In the genomic region with DNA sequence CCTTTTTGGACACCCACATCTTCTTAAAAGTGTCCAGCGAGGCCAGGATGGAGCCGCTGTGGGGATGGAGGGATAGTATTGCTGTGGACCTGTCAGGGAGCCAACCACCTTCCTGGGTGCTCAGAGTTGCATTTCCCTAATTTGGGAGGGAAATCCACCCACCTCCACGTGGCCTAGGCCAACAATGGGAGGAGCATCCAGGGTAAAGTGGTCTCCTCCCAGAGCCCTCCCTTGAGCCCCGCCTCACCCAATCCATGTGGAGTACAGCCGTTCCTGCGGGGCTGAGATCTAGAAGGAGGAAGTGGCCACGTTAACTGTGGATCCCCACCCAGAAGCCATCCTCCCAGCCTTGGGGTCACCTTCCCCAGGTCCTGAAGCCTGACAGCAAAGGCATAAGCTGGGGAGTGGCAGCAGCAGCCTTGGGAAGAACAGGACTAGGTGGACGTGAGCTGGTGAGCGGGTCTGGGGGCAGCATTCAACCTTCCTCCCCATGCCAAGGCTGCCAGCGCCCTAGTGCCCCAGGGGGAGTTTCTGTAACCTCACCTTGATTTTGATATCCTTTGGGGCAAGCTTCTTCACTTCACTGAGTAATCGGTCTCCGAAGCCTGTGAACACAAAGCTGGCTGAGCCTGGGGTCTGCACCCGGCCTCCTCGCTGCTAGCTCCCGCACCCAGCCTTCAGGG, we compare ENCODE assay signal across 1 cellular context.
TF ChIP-seq lines count a peak whose summit lies in the region.

No MANE protein-coding gene starts in this region.

TF ChIP-seq in GM23338, 12 proteins besides CTCF, POLR2A, EP300 and RAD21:
- TF ChIP-seq, protein P1, sequence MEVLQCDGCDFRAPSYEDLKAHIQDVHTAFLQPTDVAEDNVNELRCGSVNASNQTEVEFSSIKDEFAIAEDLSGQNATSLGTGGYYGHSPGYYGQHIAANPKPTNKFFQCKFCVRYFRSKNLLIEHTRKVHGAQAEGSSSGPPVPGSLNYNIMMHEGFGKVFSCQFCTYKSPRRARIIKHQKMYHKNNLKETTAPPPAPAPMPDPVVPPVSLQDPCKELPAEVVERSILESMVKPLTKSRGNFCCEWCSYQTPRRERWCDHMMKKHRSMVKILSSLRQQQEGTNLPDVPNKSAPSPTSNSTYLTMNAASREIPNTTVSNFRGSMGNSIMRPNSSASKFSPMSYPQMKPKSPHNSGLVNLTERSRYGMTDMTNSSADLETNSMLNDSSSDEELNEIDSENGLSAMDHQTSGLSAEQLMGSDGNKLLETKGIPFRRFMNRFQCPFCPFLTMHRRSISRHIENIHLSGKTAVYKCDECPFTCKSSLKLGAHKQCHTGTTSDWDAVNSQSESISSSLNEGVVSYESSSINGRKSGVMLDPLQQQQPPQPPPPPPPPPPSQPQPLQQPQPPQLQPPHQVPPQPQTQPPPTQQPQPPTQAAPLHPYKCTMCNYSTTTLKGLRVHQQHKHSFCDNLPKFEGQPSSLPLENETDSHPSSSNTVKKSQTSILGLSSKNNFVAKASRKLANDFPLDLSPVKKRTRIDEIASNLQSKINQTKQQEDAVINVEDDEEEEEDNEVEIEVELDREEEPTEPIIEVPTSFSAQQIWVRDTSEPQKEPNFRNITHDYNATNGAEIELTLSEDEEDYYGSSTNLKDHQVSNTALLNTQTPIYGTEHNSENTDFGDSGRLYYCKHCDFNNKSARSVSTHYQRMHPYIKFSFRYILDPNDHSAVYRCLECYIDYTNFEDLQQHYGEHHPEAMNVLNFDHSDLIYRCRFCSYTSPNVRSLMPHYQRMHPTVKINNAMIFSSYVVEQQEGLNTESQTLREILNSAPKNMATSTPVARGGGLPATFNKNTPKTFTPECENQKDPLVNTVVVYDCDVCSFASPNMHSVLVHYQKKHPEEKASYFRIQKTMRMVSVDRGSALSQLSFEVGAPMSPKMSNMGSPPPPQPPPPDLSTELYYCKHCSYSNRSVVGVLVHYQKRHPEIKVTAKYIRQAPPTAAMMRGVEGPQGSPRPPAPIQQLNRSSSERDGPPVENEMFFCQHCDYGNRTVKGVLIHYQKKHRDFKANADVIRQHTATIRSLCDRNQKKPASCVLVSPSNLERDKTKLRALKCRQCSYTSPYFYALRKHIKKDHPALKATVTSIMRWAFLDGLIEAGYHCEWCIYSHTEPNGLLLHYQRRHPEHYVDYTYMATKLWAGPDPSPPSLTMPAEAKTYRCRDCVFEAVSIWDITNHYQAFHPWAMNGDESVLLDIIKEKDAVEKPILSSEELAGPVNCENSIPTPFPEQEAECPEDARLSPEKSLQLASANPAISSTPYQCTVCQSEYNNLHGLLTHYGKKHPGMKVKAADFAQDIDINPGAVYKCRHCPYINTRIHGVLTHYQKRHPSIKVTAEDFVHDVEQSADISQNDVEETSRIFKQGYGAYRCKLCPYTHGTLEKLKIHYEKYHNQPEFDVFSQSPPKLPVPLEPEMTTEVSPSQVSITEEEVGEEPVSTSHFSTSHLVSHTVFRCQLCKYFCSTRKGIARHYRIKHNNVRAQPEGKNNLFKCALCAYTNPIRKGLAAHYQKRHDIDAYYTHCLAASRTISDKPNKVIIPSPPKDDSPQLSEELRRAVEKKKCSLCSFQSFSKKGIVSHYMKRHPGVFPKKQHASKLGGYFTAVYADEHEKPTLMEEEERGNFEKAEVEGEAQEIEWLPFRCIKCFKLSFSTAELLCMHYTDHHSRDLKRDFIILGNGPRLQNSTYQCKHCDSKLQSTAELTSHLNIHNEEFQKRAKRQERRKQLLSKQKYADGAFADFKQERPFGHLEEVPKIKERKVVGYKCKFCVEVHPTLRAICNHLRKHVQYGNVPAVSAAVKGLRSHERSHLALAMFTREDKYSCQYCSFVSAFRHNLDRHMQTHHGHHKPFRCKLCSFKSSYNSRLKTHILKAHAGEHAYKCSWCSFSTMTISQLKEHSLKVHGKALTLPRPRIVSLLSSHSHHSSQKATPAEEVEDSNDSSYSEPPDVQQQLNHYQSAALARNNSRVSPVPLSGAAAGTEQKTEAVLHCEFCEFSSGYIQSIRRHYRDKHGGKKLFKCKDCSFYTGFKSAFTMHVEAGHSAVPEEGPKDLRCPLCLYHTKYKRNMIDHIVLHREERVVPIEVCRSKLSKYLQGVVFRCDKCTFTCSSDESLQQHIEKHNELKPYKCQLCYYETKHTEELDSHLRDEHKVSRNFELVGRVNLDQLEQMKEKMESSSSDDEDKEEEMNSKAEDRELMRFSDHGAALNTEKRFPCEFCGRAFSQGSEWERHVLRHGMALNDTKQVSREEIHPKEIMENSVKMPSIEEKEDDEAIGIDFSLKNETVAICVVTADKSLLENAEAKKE (CRISPR knock-in tag; IDR thresholded peaks at IDR 0.05), result no peak
- no peak for TF ChIP-seq JUNB (IDR thresholded peaks at IDR 0.05; ENCODE audit: unreplicated experiment)
- no peak for TF ChIP-seq EZH2 (IDR thresholded peaks at IDR 0.05; ENCODE audit: low read depth, unreplicated experiment)
- no peak for TF ChIP-seq ZNF331 (CRISPR knock-in tag; IDR thresholded peaks at IDR 0.05; ENCODE audit: low read depth)
- no peak for TF ChIP-seq EZH2phosphoT487 (IDR thresholded peaks at IDR 0.05; ENCODE audit: unreplicated experiment)
- TF ChIP-seq, protein P2, sequence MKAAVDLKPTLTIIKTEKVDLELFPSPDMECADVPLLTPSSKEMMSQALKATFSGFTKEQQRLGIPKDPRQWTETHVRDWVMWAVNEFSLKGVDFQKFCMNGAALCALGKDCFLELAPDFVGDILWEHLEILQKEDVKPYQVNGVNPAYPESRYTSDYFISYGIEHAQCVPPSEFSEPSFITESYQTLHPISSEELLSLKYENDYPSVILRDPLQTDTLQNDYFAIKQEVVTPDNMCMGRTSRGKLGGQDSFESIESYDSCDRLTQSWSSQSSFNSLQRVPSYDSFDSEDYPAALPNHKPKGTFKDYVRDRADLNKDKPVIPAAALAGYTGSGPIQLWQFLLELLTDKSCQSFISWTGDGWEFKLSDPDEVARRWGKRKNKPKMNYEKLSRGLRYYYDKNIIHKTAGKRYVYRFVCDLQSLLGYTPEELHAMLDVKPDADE (IDR thresholded peaks at IDR 0.05), result no peak
- TF ChIP-seq NANOG (IDR thresholded peaks at IDR 0.05; ENCODE audit: borderline replicate concordance), result no peak
- no peak for TF ChIP-seq POLR2AphosphoS5 (IDR thresholded peaks at IDR 0.05; ENCODE audit: low read depth)
- TF ChIP-seq STAT1 (IDR thresholded peaks at IDR 0.05; ENCODE audit: unreplicated experiment), result no peak
- no peak for TF ChIP-seq CREB1 (CRISPR knock-in tag; IDR thresholded peaks at IDR 0.05; ENCODE audit: low read depth)
- TF ChIP-seq, protein P3, sequence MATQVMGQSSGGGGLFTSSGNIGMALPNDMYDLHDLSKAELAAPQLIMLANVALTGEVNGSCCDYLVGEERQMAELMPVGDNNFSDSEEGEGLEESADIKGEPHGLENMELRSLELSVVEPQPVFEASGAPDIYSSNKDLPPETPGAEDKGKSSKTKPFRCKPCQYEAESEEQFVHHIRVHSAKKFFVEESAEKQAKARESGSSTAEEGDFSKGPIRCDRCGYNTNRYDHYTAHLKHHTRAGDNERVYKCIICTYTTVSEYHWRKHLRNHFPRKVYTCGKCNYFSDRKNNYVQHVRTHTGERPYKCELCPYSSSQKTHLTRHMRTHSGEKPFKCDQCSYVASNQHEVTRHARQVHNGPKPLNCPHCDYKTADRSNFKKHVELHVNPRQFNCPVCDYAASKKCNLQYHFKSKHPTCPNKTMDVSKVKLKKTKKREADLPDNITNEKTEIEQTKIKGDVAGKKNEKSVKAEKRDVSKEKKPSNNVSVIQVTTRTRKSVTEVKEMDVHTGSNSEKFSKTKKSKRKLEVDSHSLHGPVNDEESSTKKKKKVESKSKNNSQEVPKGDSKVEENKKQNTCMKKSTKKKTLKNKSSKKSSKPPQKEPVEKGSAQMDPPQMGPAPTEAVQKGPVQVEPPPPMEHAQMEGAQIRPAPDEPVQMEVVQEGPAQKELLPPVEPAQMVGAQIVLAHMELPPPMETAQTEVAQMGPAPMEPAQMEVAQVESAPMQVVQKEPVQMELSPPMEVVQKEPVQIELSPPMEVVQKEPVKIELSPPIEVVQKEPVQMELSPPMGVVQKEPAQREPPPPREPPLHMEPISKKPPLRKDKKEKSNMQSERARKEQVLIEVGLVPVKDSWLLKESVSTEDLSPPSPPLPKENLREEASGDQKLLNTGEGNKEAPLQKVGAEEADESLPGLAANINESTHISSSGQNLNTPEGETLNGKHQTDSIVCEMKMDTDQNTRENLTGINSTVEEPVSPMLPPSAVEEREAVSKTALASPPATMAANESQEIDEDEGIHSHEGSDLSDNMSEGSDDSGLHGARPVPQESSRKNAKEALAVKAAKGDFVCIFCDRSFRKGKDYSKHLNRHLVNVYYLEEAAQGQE (IDR thresholded peaks at IDR 0.05; ENCODE audit: unreplicated experiment), result no peak
- TF ChIP-seq ZNF114 (CRISPR knock-in tag; IDR thresholded peaks at IDR 0.05), result no peak
